In the genomic region with DNA sequence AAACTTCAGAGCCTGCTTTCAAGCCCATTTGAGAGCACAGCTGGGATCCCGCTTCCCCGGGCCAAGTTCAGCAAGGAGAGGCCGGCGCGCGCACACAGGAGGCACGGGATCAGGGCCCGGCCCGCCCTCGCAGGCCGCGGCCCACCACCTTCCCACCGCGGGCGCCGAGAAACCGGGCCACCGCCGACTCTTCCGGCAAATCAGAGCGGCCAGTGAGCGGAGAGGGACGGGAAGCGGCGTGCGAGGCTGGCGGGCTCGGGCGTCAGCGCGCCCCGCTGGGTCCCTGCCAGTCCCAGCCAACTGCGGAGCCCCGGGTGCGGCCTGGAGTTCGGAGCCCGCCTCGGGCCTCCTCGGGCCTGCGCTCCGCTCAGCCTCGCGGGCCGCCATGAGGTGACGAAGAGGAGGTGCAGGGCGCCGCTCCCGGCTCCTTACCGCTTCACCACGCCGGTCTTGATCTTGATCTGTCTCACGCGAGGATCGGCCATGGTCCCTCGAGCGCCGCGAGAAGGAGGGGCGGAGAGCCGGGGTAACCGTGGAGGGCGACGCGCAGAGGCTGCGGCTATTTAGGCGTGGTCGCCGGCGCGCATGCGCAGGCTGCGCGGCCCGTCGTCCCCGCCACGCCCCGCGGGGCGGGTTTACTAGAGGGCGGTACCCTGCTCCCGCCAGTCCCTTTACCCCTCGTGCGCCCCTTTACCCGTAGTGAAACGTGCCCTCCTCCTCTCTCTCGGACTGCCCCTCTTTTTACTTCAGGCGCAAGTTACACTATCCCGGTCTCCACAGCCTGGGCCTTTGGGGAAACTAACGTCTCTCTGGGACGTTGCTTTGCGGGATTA, we compare ENCODE assay signal across 8 cellular contexts.
A peak's percentile ranks its signal among the peaks of the same experiment; 100 is the strongest.
DNase-seq lines count a peak whose midpoint lies in the region; ATAC-seq lines count a peak whose summit lies in the region.

A gene with protein sequence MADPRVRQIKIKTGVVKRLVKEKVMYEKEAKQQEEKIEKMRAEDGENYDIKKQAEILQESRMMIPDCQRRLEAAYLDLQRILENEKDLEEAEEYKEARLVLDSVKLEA (minus strand): TSS at position 567 of the 833 bp plus-strand sequence. CDS start 82 bp downstream, at position 485.

- DNase-seq in Ammon's horn (ENCODE audit: low spot score) (peak; percentile 92), NCI-H345 treated with DMSO at 0.1 percent for 48 hours (lab: John Stamatoyannopoulos, UW; ENCODE audit: unreplicated experiment) (peak; percentile 62), islet precursor cell (peak; percentile 92)
- DNase-seq in activated CD4-positive, CD25-positive, alpha-beta regulatory T cell treated with anti-CD3 and anti-CD28 coated beads, Interleukin-2, amount 50 U/mL, for 16 hours (ENCODE audit: low read depth, low spot score), result peak; percentile 77
- DNase-seq in central memory CD4-positive, alpha-beta T cell, result peak; percentile 93
- DNase-seq in stimulated activated CD4-positive, alpha-beta T cell treated with anti-CD3 and anti-CD28 coated beads, Interleukin-12 subunit alpha, Interleukin-12 subunit beta, amount 100 ng/mL, for 48 hours (ENCODE audit: low read depth in 2 of 3, low spot score in 1 of 3), result peak; percentile 73 to 84 (median 73)

- ATAC-seq in GM19035 (IDR thresholded peaks at IDR 0.05; ENCODE audit: unreplicated experiment) (peak; percentile 90), HG03342 (IDR thresholded peaks at IDR 0.05; ENCODE audit: unreplicated experiment) (peak; percentile 85)

Comparison
In these comparisons a context has a peak if more than half of its experiments do, and no peak if none do; other contexts are left out.
1. Peak in every context shown above with its lines: DNase-seq and ATAC-seq.